In the genomic region with DNA sequence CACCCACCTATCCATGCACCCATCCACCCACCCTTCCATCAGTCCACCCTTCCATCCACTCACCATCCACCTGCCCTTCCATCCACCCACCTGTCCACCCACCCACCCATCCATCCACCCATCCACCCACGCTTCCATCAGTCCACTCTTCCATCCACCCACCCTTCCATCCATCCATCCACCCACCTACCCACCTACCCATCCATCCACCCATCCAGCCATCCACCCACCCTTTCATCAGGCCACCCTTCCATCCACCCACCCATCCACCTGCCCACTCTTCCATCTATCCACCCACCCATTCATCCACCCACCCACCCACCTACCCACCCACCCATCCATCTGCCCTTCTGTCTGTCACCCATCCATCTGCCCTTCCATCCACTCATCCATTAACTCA, we compare ENCODE assay signal across 1 cellular context.
TF ChIP-seq lines count a peak whose summit lies in the region.

No MANE protein-coding gene starts in this region.

TF ChIP-seq in K562, 482 proteins besides CTCF, POLR2A, EP300 and RAD21:
- TF ChIP-seq ZNF3 (CRISPR knock-in tag; IDR thresholded peaks at IDR 0.05): no peak
- no peak for TF ChIP-seq NCOA4 (IDR thresholded peaks at IDR 0.05; ENCODE audit: partially characterized antibody)
- TF ChIP-seq ZNF707 (CRISPR knock-in tag; conservative IDR thresholded peaks at IDR 0.05): no peak
- TF ChIP-seq EGR1 (conservative IDR thresholded peaks at IDR 0.05): peak; percentile 74
- TF ChIP-seq AFF1 (IDR thresholded peaks at IDR 0.05; ENCODE audit: low read depth in 1 of 2, partially characterized antibody in 2 of 2): no peak
- no peak for TF ChIP-seq ZNF551 (CRISPR knock-in tag; IDR thresholded peaks at IDR 0.05)
- no peak for TF ChIP-seq SMAD3 (CRISPR knock-in tag; conservative IDR thresholded peaks at IDR 0.05)
